ENCODE assay signal across 8 cellular contexts in the genomic region with DNA sequence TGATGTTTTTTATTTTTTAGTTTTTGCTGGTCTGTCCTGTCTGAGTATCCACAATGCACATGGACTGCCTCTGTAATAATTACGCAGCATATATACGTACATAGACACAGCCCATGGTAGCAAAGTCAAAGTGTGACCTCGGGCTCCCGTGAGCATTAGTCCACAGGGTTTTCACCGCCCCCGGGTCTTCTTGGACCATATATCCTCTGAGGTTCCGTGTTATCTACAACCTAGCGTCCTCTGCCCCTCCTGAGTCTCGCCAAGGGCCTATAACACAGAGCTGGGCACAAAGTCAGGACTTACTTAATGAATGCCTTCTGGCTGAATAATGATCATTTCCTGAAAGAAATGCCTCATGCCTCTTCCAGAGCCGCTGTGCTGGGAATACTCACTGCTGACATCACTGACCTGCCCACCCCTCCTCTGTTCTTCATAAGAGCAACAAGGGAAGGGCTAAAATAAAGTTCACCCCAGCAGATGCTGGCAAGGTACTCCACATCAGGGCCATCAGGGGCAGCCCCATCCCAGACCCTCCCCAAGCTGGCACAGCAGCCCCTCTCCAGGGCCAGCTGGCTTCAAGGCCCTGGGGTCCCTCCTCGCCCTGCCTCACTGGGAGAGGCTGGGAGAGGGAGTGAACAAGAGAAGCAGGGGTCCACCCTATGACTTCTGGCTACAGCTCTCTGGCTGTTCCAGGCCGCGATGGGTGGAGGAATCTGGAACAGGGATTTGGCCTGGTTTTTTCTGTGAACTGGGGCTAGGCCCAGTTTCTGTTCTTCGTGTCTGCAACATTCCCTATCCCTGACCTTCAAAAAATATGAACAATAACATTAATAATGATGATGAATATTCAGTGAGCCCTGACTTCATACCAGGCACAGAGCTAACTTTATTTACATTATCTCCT. TPM values are rescaled to one million over a fixed set of nuclear protein-coding genes. Genes with fewer than 3 reads are reported as not detected.
DNase-seq lines count a peak whose midpoint lies in the region; ATAC-seq and TF ChIP-seq lines count a peak whose summit lies in the region.

No MANE protein-coding gene starts in this region.

- H3K36me3 Mint-ChIP-seq in activated naive CD4-positive, alpha-beta T cell treated with anti-CD3 and anti-CD28 coated beads, Interleukin-2, amount 50 U/mL, for 72 hours = peaks cover 31 to 65% of the 10 kb centered on the region in 2 donors

- CTCF ChIA-PET in HEK293 (lab: Yijun Ruan, JAX) = interaction anchor here (0.7 to 5.3 kb wide), 6 partner anchors 11 to 69 kb away, joined by 3 to 71 read pairs (median 8); no protein-coding TSS in a partner anchor

- no peak for DNase-seq in activated naive CD4-positive, alpha-beta T cell treated with anti-CD3 and anti-CD28 coated beads, Interleukin-2, amount 50 U/mL, for 72 hours (ENCODE audit: low spot score in 2 of 2)
- DNase-seq in right atrium auricular region (ENCODE audit: low spot score) (peak; percentile 92), spleen (no peak), NCI-H526 treated with DMSO at 0.1 percent for 48 hours (lab: John Stamatoyannopoulos, UW) (no peak), HUDEP-2 (lab: John Stamatoyannopoulos, UW; ENCODE audit: unreplicated experiment in 76 of 76) (no peak)

- peaks cover 0 to 7% of the 10 kb centered on the region in 2 experiments; a peak in 1 of 3 replicates for H3K36me3 ChIP-seq in HEK293 (ENCODE audit: control insufficient read depth in 2 of 2, insufficient read depth in 1 of 2, low read length in 2 of 2)
- no peaks in the 10 kb centered on the region for H3K36me3 ChIP-seq in right atrium auricular region
- peaks cover 0 to 11% (median 0%) of the 10 kb centered on the region in 6 donors for H3K36me3 ChIP-seq in spleen

- TF ChIP-seq CTCF in HEK293 (tag by site-specific recombination; IDR thresholded peaks at IDR 0.05) = no peak
- TF ChIP-seq CTCF in right atrium auricular region (IDR thresholded peaks at IDR 0.05) = no peak
- no peak for TF ChIP-seq CTCF in spleen (IDR thresholded peaks at IDR 0.05 in 8 of 11, conservative IDR thresholded peaks at IDR 0.05 in 3 of 11)

- WGBS in spleen, 5 donors = 41 to 61% (median 48%) methylated on average over 14 of the region's 14 CpGs

- peak overlapping the region; percentile 43; the same call in 1 of the 2 replicates for H3K27ac ChIP-seq in HEK293 (ENCODE audit: extremely low read depth, low read depth, low read length)
- H3K27ac ChIP-seq in right atrium auricular region = peak overlapping the region; percentile 95 to 99
- peak overlapping the region; percentile 82 to 98 (median 96) for H3K27ac ChIP-seq in spleen

- peaks cover 26% of the 10 kb centered on the region for H3K4me1 ChIP-seq in HEK293 (ENCODE audit: control insufficient read depth, insufficient read depth, low read length)
- peaks cover 0 to 100% of the 10 kb centered on the region in 2 donors for H3K4me1 ChIP-seq in right atrium auricular region
- H3K4me1 ChIP-seq in spleen = peaks cover 87 to 100% (median 100%) of the 10 kb centered on the region in 6 donors

- H3K27me3 ChIP-seq in right atrium auricular region (no peaks in the 10 kb centered on the region), spleen (replicated peaks in 1 of 7) (no peaks in the 10 kb centered on the region)

- no peak for ATAC-seq in activated naive CD4-positive, alpha-beta T cell treated with anti-CD3 and anti-CD28 coated beads, Interleukin-2, amount 50 U/mL, for 72 hours
- ATAC-seq in GM19023 (IDR thresholded peaks at IDR 0.05; ENCODE audit: unreplicated experiment) (no peak), HG02623 (IDR thresholded peaks at IDR 0.05; ENCODE audit: unreplicated experiment) (no peak)

- intact Hi-C loops in spleen (cut with DNase I; ENCODE audit: low total_unique reads) = no loop called here

- H3K9me3 Mint-ChIP-seq in activated naive CD4-positive, alpha-beta T cell treated with anti-CD3 and anti-CD28 coated beads, Interleukin-2, amount 50 U/mL, for 72 hours = peaks cover 0 to 4% of the 10 kb centered on the region in 2 donors

- peak overlapping the region; percentile 97 to 100 for H3K27ac Mint-ChIP-seq in activated naive CD4-positive, alpha-beta T cell treated with anti-CD3 and anti-CD28 coated beads, Interleukin-2, amount 50 U/mL, for 72 hours

- H3K9me3 ChIP-seq in HEK293 (ENCODE audit: control insufficient read depth, insufficient read depth, low read depth, low read length) = no peaks in the 10 kb centered on the region
- H3K9me3 ChIP-seq in right atrium auricular region = no peaks in the 10 kb centered on the region
- H3K9me3 ChIP-seq in spleen = no peaks in the 10 kb centered on the region

- TF ChIP-seq POLR2A in spleen (IDR thresholded peaks at IDR 0.05) = no peak

- POLR2A ChIA-PET in HEK293 (lab: Yijun Ruan, JAX) = interaction anchor here (1.2 to 1.5 kb wide), 2 partner anchors 10 to 24 kb away, joined by 3 to 10 read pairs; no protein-coding TSS in a partner anchor

- no peak overlapping the region for H3K4me3 ChIP-seq in HEK293 (ENCODE audit: low read depth, low read length)
- H3K4me3 ChIP-seq in right atrium auricular region = peak overlapping the region; percentile 34 to 47
- peak overlapping the region in 3 of 8 donors; percentile 31 to 69 (median 38) for H3K4me3 ChIP-seq in spleen

TF ChIP-seq in HEK293, 187 proteins besides CTCF, POLR2A, EP300 and RAD21 (continues in another document):
- TF ChIP-seq ZNF274 (IDR thresholded peaks at IDR 0.05; ENCODE audit: low read length) = no peak
- TF ChIP-seq ZNF274 (tag by site-specific recombination; IDR thresholded peaks at IDR 0.05; ENCODE audit: borderline replicate concordance) = no peak
- TF ChIP-seq ZNF549 (tag by site-specific recombination; IDR thresholded peaks at IDR 0.05) = no peak
- no peak for TF ChIP-seq ZNF23 (tag by site-specific recombination; IDR thresholded peaks at IDR 0.05; ENCODE audit: borderline replicate concordance)
- TF ChIP-seq ZNF747 (tag by site-specific recombination; IDR thresholded peaks at IDR 0.05) = no peak
- TF ChIP-seq GLIS1 (tag by site-specific recombination; IDR thresholded peaks at IDR 0.05) = no peak
- peak; percentile 44; the same call in 1 of the 2 replicates for TF ChIP-seq ZNF341 (tag by site-specific recombination; IDR thresholded peaks at IDR 0.05; ENCODE audit: low read depth)
- TF ChIP-seq ZNF837 (tag by site-specific recombination; IDR thresholded peaks at IDR 0.05) = no peak
- no peak for TF ChIP-seq KLF1 (tag by site-specific recombination; IDR thresholded peaks at IDR 0.05)
- TF ChIP-seq, protein P1, sequence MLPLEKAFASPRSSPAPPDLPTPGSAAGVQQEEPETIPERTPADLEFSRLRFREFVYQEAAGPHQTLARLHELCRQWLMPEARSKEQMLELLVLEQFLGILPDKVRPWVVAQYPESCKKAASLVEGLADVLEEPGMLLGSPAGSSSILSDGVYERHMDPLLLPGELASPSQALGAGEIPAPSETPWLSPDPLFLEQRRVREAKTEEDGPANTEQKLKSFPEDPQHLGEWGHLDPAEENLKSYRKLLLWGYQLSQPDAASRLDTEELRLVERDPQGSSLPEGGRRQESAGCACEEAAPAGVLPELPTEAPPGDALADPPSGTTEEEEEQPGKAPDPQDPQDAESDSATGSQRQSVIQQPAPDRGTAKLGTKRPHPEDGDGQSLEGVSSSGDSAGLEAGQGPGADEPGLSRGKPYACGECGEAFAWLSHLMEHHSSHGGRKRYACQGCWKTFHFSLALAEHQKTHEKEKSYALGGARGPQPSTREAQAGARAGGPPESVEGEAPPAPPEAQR (tag by site-specific recombination; IDR thresholded peaks at IDR 0.05) = no peak
- no peak for TF ChIP-seq BCL6B (tag by site-specific recombination; IDR thresholded peaks at IDR 0.05)
- 0 out of 2 replicates have a peak, but pooled peaks have one; percentile 27 for TF ChIP-seq ZIC2 (tag by site-specific recombination; IDR thresholded peaks at IDR 0.05)
- TF ChIP-seq ZNF571 (tag by site-specific recombination; IDR thresholded peaks at IDR 0.05) = no peak
- TF ChIP-seq, protein P2, sequence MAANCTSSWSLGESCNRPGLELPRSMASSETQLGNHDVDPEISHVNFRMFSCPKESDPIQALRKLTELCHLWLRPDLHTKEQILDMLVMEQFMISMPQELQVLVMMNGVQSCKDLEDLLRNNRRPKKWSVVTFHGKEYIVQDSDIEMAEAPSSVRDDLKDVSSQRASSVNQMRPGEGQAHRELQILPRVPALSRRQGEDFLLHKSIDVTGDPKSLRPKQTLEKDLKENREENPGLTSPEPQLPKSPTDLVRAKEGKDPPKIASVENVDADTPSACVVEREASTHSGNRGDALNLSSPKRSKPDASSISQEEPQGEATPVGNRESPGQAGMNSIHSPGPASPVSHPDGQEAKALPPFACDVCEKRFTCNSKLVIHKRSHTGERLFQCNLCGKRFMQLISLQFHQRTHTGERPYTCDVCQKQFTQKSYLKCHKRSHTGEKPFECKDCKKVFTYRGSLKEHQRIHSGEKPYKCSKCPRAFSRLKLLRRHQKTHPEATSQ (tag by site-specific recombination; IDR thresholded peaks at IDR 0.05) = no peak

RNA-seq across cellular contexts. Expression of gene HDAC7, which starts 7.9 kb away (rescaled TPM):
- 100 to 1,000 TPM; 285 to 334 TPM for total RNA-seq in activated naive CD4-positive, alpha-beta T cell treated with anti-CD3 and anti-CD28 coated beads, Interleukin-2, amount 50 U/mL, for 72 hours
- total RNA-seq in right atrium auricular region = 10 to 100 TPM; 33.4 to 60.2 TPM
- total RNA-seq in spleen = 100 to 1,000 TPM in 5 of 7 donors, 10 to 100 TPM in 2; 74.9 to 158 (median 132) TPM
- 10 to 100 TPM; 39.6 to 76.7 (median 52.2) TPM for polyA plus RNA-seq in spleen

RNA-seq across cellular contexts. Expression of gene SLC48A1, which starts 38.8 kb away (rescaled TPM):
- 1 to 10 TPM; 5.2 to 7.4 TPM for total RNA-seq in activated naive CD4-positive, alpha-beta T cell treated with anti-CD3 and anti-CD28 coated beads, Interleukin-2, amount 50 U/mL, for 72 hours
- 10 to 100 TPM; 48.9 to 52.0 TPM for total RNA-seq in right atrium auricular region
- total RNA-seq in spleen = 10 to 100 TPM; 20.2 to 66.4 (median 42.3) TPM
- 10 to 100 TPM in 1 of 3 donors, 1 to 10 TPM in 2; 8.4 to 24.1 (median 9.5) TPM for polyA plus RNA-seq in spleen

RNA-seq across cellular contexts. Expression of gene RAPGEF3, which starts 53.2 kb away (rescaled TPM):
- total RNA-seq in activated naive CD4-positive, alpha-beta T cell treated with anti-CD3 and anti-CD28 coated beads, Interleukin-2, amount 50 U/mL, for 72 hours = 1 to 10 TPM; 1.1 to 2.7 TPM
- 10 to 100 TPM; 19.8 to 26.8 TPM for total RNA-seq in right atrium auricular region
- 10 to 100 TPM; 50.6 to 84.3 (median 57.8) TPM for total RNA-seq in spleen
- polyA plus RNA-seq in spleen = 100 to 1,000 TPM in 1 of 3 donors, 10 to 100 TPM in 2; 21.4 to 116 (median 64.3) TPM

Comparison
In these comparisons a context has a peak if more than half of its experiments do, and no peak if none do; other contexts are left out.
1. H3K27ac ChIP-seq: peak in every context shown above with its lines; median percentile 97 in right atrium auricular region; 96 in spleen; 43 in HEK293.
2. RNA of gene RAPGEF3, which starts 53.2 kb away (total RNA-seq): 50.6 to 84.3 TPM in spleen and 19.8 to 26.8 TPM in right atrium auricular region; 1.1 to 2.7 TPM in activated naive CD4-positive, alpha-beta T cell treated with anti-CD3 and anti-CD28 coated beads, Interleukin-2, amount 50 U/mL, for 72 hours; every median in the first group is over 4 times any median in the second.